In the genomic region with DNA sequence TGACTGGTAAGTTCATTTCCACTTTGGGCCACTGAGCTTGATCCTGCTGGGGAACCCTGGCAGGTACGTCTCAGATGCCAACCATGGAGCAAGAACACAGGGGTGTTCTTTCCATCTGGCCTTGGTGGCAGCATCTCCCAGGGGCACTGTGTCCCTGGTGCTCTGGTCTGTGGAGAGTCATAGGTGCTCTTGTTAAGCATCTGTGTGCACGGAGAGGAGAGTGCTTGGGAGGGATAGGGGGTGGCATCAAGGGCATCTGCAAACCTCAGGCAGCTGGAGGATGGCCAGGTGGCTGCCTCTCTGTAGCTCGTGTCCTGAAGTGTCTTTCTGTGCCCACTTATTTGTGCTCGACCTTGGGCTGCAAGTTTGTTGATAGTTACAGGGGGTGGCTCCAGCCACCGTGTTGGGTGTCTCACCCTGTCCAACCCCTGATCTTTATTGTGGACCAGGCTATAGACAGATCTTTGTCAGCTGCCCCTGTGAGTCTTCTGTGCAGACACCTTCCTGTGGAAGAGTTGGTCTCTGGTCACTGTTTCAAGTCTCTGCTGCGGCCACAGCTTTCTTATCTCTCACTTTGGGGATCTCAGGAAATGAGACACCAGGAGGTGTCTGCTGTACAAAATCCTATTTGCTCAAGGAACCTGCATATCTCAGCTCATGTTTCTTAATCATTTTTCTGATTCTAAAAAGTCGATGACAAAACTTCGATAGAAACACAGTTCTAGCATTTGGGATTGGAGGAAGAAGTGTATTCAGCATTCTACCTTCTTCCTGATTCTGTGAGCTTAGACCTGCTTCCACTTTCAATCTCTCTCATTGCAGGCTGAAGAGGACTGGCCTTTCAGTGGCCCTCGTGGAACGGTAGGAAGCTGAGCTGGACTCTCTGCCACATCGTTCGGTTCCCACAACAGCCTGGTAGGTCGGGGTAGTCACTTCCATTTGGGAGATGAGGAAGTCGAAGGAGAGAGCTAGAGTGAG, we compare ENCODE assay signal across 9 cellular contexts. TPM values are rescaled to one million over a fixed set of nuclear protein-coding genes. Genes with fewer than 3 reads are reported as not detected.
A peak's percentile ranks its signal among the peaks of the same experiment; 100 is the strongest.
DNase-seq lines count a peak whose midpoint lies in the region; ATAC-seq and TF ChIP-seq lines count a peak whose summit lies in the region.
"Had no signal": no experiment of that assay in that cellular context is flagged by ENCODE, and none has a peak within 500 bp of the region (broad histone marks: within the 10 kb centered on the region; RNA-seq: fewer than 3 reads in every experiment).

No MANE protein-coding gene starts in this region.

- H3K36me3 Mint-ChIP-seq in neural progenitor cell: no peaks in the 10 kb centered on the region

- intact Hi-C loops in heart left ventricle (cut with DNase I): no loop called here

- H3K4me1 ChIP-seq in DND-41 (ENCODE audit: insufficient read depth, low read length): peaks cover 24% of the 10 kb centered on the region
- peaks cover 82% of the 10 kb centered on the region for H3K4me1 ChIP-seq in KMS-11 (ENCODE audit: low read depth, poor library complexity, severe bottlenecking)
- H3K4me1 ChIP-seq in heart left ventricle: peaks cover 0 to 43% (median 0%) of the 10 kb centered on the region in 12 donors
- H3K4me1 ChIP-seq in neural progenitor cell: peaks cover 10% of the 10 kb centered on the region

- H3K4me2 ChIP-seq in DND-41 (ENCODE audit: insufficient read depth, low read length) (no peak overlapping the region), KMS-11 (peak overlapping the region; percentile 6; the same call in 1 of the 2 replicates), neural progenitor cell (no peak overlapping the region)

- no peaks in the 10 kb centered on the region for H3K9me3 Mint-ChIP-seq in neural progenitor cell

- H3K27ac ChIP-seq in DND-41 (ENCODE audit: low read length): no peak overlapping the region
- H3K27ac ChIP-seq in KMS-11: peak overlapping the region; percentile 37
- peak overlapping the region in 1 of 12 donors; percentile 55 for H3K27ac ChIP-seq in heart left ventricle
- no peak overlapping the region for H3K27ac ChIP-seq in neural progenitor cell
- H3K27ac ChIP-seq: SK-N-MC had no signal

- TF ChIP-seq CTCF in DND-41 (IDR thresholded peaks at IDR 0.05; ENCODE audit: borderline replicate concordance, extremely low read depth, low read length, poor library complexity, severe bottlenecking) (no peak), KMS-11 (conservative IDR thresholded peaks at IDR 0.05; ENCODE audit: low read depth, low read length) (no peak), heart left ventricle (IDR thresholded peaks at IDR 0.05) (no peak), neural progenitor cell (IDR thresholded peaks at IDR 0.05) (no peak)

- no peaks in the 10 kb centered on the region for H3K9me3 ChIP-seq in DND-41 (ENCODE audit: insufficient read depth, low read length, severe bottlenecking)
- H3K9me3 ChIP-seq in heart left ventricle: no peaks in the 10 kb centered on the region
- H3K9me3 ChIP-seq in neural progenitor cell (ENCODE audit: low read depth): no peaks in the 10 kb centered on the region

- H3K27me3 ChIP-seq in DND-41 (ENCODE audit: insufficient read depth, low read length, poor library complexity) (no peaks in the 10 kb centered on the region), KMS-11 (ENCODE audit: insufficient read depth, low read depth) (no peaks in the 10 kb centered on the region), heart left ventricle (peaks cover 0 to 13% (median 0%) of the 10 kb centered on the region in 9 donors), neural progenitor cell (no peaks in the 10 kb centered on the region)

- ATAC-seq in DND-41 (ENCODE audit: insufficient read depth, low read depth) (no peak), GM19025 (IDR thresholded peaks at IDR 0.05; ENCODE audit: low read depth, unreplicated experiment) (peak; percentile 35), heart left ventricle (peak in 3 of 4 donors; percentile 21 to 40 (median 22)), GM19324 (IDR thresholded peaks at IDR 0.05; ENCODE audit: low FRiP score, unreplicated experiment) (no peak)

- DNase-seq in DND-41: peak; percentile 9
- DNase-seq in heart left ventricle: no peak
- DNase-seq in dedifferentiated amniotic fluid mesenchymal stem cell (ENCODE audit: extremely low spot score): no peak
- DNase-seq in neural progenitor cell (ENCODE audit: low spot score): no peak
- DNase-seq in kidney glomerular epithelial cell (lab: John Stamatoyannopoulos, UW): no peak

- WGBS in heart left ventricle, 4 donors: 67 to 76% (median 70%) methylated on average over 14 of the region's 14 CpGs

- H3K4me3 ChIP-seq in DND-41 (ENCODE audit: low read depth in 1 of 2, low read length in 2 of 2) (no peak overlapping the region), KMS-11 (IDR thresholded peaks at IDR 0.05; ENCODE audit: insufficient read depth, low read depth, low read length) (no peak overlapping the region), heart left ventricle (peak overlapping the region in 1 of 12 donors; percentile 8), neural progenitor cell (no peak overlapping the region)
- H3K4me3 ChIP-seq: SK-N-MC had no signal

- H3K27ac Mint-ChIP-seq in neural progenitor cell: no peak overlapping the region

- H3K36me3 ChIP-seq in DND-41 (ENCODE audit: insufficient read depth, low read length) (no peaks in the 10 kb centered on the region), KMS-11 (ENCODE audit: insufficient read depth) (no peaks in the 10 kb centered on the region), heart left ventricle (no peaks in the 10 kb centered on the region), neural progenitor cell (no peaks in the 10 kb centered on the region)

- H3K4me1 Mint-ChIP-seq in neural progenitor cell: peaks cover 17% of the 10 kb centered on the region

- H3K27me3 Mint-ChIP-seq in neural progenitor cell (ENCODE audit: insufficient read depth, low read depth): peaks cover 2% of the 10 kb centered on the region

- H3K79me2 ChIP-seq in DND-41 (ENCODE audit: insufficient read depth, low read length) (no peaks in the 10 kb centered on the region), KMS-11 (ENCODE audit: insufficient read depth, low read depth) (no peaks in the 10 kb centered on the region), neural progenitor cell (ENCODE audit: low read depth) (no peaks in the 10 kb centered on the region)

- no peaks in the 10 kb centered on the region for H3F3A ChIP-seq in neural progenitor cell (ENCODE audit: low read depth)

- no peaks in the 10 kb centered on the region for H4K20me1 ChIP-seq in DND-41 (ENCODE audit: insufficient read depth, low read length)
- H4K20me1 ChIP-seq in KMS-11 (ENCODE audit: insufficient read depth): no peaks in the 10 kb centered on the region
- H4K20me1 ChIP-seq in neural progenitor cell (ENCODE audit: low read depth): no peaks in the 10 kb centered on the region

- H2AFZ ChIP-seq in DND-41 (ENCODE audit: low read depth, low read length) (no peak overlapping the region), KMS-11 (ENCODE audit: low read depth) (peak overlapping the region; percentile 29; the same call in 1 of the 2 replicates), neural progenitor cell (replicated peaks) (no peak overlapping the region)

- no peak for TF ChIP-seq POLR2A in heart left ventricle (IDR thresholded peaks at IDR 0.05)

- H3K9ac ChIP-seq in DND-41 (ENCODE audit: low read depth, low read length) (no peak overlapping the region), KMS-11 (peak overlapping the region; percentile 23; the same call in 1 of the 2 replicates), neural progenitor cell (no peak overlapping the region)

- H3K4me3 Mint-ChIP-seq in neural progenitor cell: no peak overlapping the region

RNA-seq across cellular contexts. Expression of a gene that starts 17.2 kb away (rescaled TPM):
- 10 to 100 TPM; 11.3 to 36.0 (median 14.9) TPM for total RNA-seq in heart left ventricle
- polyA plus RNA-seq in heart left ventricle: 10 to 100 TPM; 11.7 to 20.3 TPM
- not detected in 2 replicates for total RNA-seq in neural progenitor cell (ENCODE audit: low replicate concordance)

RNA-seq across cellular contexts. Expression of a gene that starts 54.1 kb away (rescaled TPM):
- 1 to 10 TPM; 2.1 to 5.0 (median 3.3) TPM for total RNA-seq in heart left ventricle
- polyA plus RNA-seq in heart left ventricle: 1 to 10 TPM; 1.8 to 4.4 TPM
- 3.0 and 26.1 TPM in 2 replicates for total RNA-seq in neural progenitor cell (ENCODE audit: low replicate concordance)

Comparison
In these comparisons a context has a peak if more than half of its experiments do, and no peak if none do; other contexts are left out.
1. ATAC-seq: peak in GM19025 (single experiment) and heart left ventricle (3 of 4); none in DND-41 (single experiment) and GM19324 (single experiment).
2. RNA of a gene that starts 17.2 kb away (total RNA-seq): 11.3 to 36.0 TPM in heart left ventricle; not detected in neural progenitor cell; every median in the first group is over 10 times any median in the second.